ENCODE assay signal across 21 cellular contexts in genomic region chr16:11235703-11235991, GRCh38. TPM values are rescaled to one million over a fixed set of nuclear protein-coding genes. Genes with fewer than 3 reads are reported as not detected.
DNase-seq lines count a peak whose midpoint lies in the region; ATAC-seq, FAIRE-seq and TF ChIP-seq lines count a peak whose summit lies in the region.
"Had no signal": no experiment of that assay in that cellular context is flagged by ENCODE, and none has a peak within 500 bp of the region (broad histone marks: within the 10 kb centered on the region; RNA-seq: fewer than 3 reads in every experiment).

No MANE protein-coding gene starts in this region.

- H3K79me2 ChIP-seq in GM12878 (ENCODE audit: control insufficient read depth, insufficient read depth, low read length), result no peaks in the 10 kb centered on the region

- DNase-seq in activated CD4-positive, alpha-beta T cell treated with anti-CD3 and anti-CD28 coated beads for 36 hours, result no peak
- no peak for DNase-seq in activated CD4-positive, alpha-beta T cell treated with anti-CD3 and anti-CD28 coated beads for 48 hours
- no peak for DNase-seq in GM12878 (ENCODE audit: low read depth, low spot score)
- no peak for DNase-seq in neural crest cell (ENCODE audit: low read depth, low spot score)
- DNase-seq in stimulated activated naive B cell treated with anti-CD40 and anti-IgM and Interleukin-4, amounts not matched to agents 10 μg/mL and 1 μg/mL and 100 μg/mL, for 72 hours, result no peak
- no peak for DNase-seq in SW 1271 (lab: John Stamatoyannopoulos, UW)
- DNase-seq: activated CD4-positive, alpha-beta T cell treated with anti-CD3 and anti-CD28 coated beads for 1 hour; activated T-cell treated with anti-CD3 and anti-CD28 coated beads, Interleukin-2, amount 50 U/mL, for 48 hours; CD8-positive, alpha-beta T cell; NCI-H1417; NK-92 treated with Interleukin-12 subunit alpha and Interleukin-12 subunit beta, amount 100 ng/mL, for 24 hours; stimulated activated CD4-positive, alpha-beta T cell treated with anti-CD3 and anti-CD28 coated beads, Interleukin-15, amount 100 ng/mL, for 24 hours had no signal

- BruUV-seq in GM12878 (replicated peaks; lab: Mats Ljungman, UMichigan), result no TSS peak

- peaks cover 60% of the 10 kb centered on the region for H3K4me1 Mint-ChIP-seq in activated CD4-positive, alpha-beta T cell treated with anti-CD3 and anti-CD28 coated beads for 36 hours
- H3K4me1 Mint-ChIP-seq in neural crest cell, result no peaks in the 10 kb centered on the region
- H3K4me1 Mint-ChIP-seq in stimulated activated naive B cell treated with anti-CD40 and anti-IgM and Interleukin-4, amounts not matched to agents 10 μg/mL and 1 μg/mL and 100 μg/mL, for 72 hours, result peaks cover 37 to 60% of the 10 kb centered on the region in 2 donors

- H3K4me3 Mint-ChIP-seq in activated CD4-positive, alpha-beta T cell treated with anti-CD3 and anti-CD28 coated beads for 36 hours, result no peak overlapping the region
- no peak overlapping the region for H3K4me3 Mint-ChIP-seq in neural crest cell
- no peak overlapping the region for H3K4me3 Mint-ChIP-seq in stimulated activated naive B cell treated with anti-CD40 and anti-IgM and Interleukin-4, amounts not matched to agents 10 μg/mL and 1 μg/mL and 100 μg/mL, for 72 hours
- H3K4me3 Mint-ChIP-seq: CD8-positive, alpha-beta T cell had no signal

- intact Hi-C loops in activated CD4-positive, alpha-beta T cell treated with anti-CD3 and anti-CD28 coated beads for 36 hours (cut with DNase I, micrococcal nuclease), result no loop called here
- intact Hi-C loops in GM12878 (cut with micrococcal nuclease; ENCODE audit: unreplicated experiment), result no loop called here

- RAD21 ChIA-PET in GM12878 (lab: Charles Lee; ENCODE audit: unreplicated experiment), result interaction anchor here (0.9 to 3.0 kb wide), 9 partner anchors 10 to 121 kb away, joined by 3 to 8 read pairs (median 3); no protein-coding TSS in a partner anchor

- H3K27ac Mint-ChIP-seq in activated CD4-positive, alpha-beta T cell treated with anti-CD3 and anti-CD28 coated beads for 36 hours, result peak overlapping the region; percentile 67
- peak overlapping the region; percentile 84 for H3K27ac Mint-ChIP-seq in neural crest cell (ENCODE audit: unreplicated experiment)
- H3K27ac Mint-ChIP-seq in stimulated activated naive B cell treated with anti-CD40 and anti-IgM and Interleukin-4, amounts not matched to agents 10 μg/mL and 1 μg/mL and 100 μg/mL, for 72 hours, result no peak overlapping the region
- H3K27ac Mint-ChIP-seq: CD8-positive, alpha-beta T cell had no signal

- H3K4me2 ChIP-seq in GM12878 (ENCODE audit: control insufficient read depth, insufficient read depth), result no peak overlapping the region
- H3K4me2 ChIP-seq: A549, KMS-11 had no signal

- H3K4me3 ChIP-seq in GM12878, result no peak overlapping the region
- H3K4me3 ChIP-seq: A549, ascending aorta, left lung had no signal

- CTCF ChIA-PET in activated CD4-positive, alpha-beta T cell treated with anti-CD3 and anti-CD28 coated beads for 36 hours (lab: Charles Lee), result interaction anchor here (2.5 kb wide), 1 partner anchor 12 kb away, joined by 6 read pairs; no protein-coding TSS in a partner anchor
- CTCF ChIA-PET in GM12878 (lab: Yijun Ruan, JAX), result interaction anchor here (0.9 to 3.2 kb wide), 5 partner anchors 17 to 252 kb away, joined by 3 to 7 read pairs (median 5); partner anchors contain the start of gene SOCS1

- no peak for TF ChIP-seq EP300 in GM12878 (IDR thresholded peaks at IDR 0.05; ENCODE audit: borderline replicate concordance in 1 of 2, control insufficient read depth in 1 of 2, low read depth in 2 of 2, low read length in 2 of 2)

- no peaks in the 10 kb centered on the region for H3K27me3 ChIP-seq in GM12878 (replicated peaks in 1 of 2; ENCODE audit: control insufficient read depth in 2 of 2, insufficient read depth in 2 of 2, low read length in 1 of 2)
- H3K27me3 ChIP-seq: ascending aorta, left lung had no signal

- H3K9me3 Mint-ChIP-seq in activated CD4-positive, alpha-beta T cell treated with anti-CD3 and anti-CD28 coated beads for 36 hours (ENCODE audit: low read depth), result no peaks in the 10 kb centered on the region
- H3K9me3 Mint-ChIP-seq in neural crest cell, result no peaks in the 10 kb centered on the region
- no peaks in the 10 kb centered on the region for H3K9me3 Mint-ChIP-seq in stimulated activated naive B cell treated with anti-CD40 and anti-IgM and Interleukin-4, amounts not matched to agents 10 μg/mL and 1 μg/mL and 100 μg/mL, for 72 hours
- H3K9me3 Mint-ChIP-seq: CD8-positive, alpha-beta T cell had no signal

- H3K27ac ChIP-seq in KOPT-K1 (ENCODE audit: low read depth, low read length, poor library complexity, severe bottlenecking) (peak overlapping the region; percentile 99), GM12878 (ENCODE audit: control insufficient read depth, insufficient read depth) (no peak overlapping the region)
- H3K27ac ChIP-seq: A549, ascending aorta, KMS-11, left lung had no signal

- H4K20me1 ChIP-seq in GM12878 (ENCODE audit: control insufficient read depth, insufficient read depth), result no peaks in the 10 kb centered on the region

- SMC1A ChIA-PET in GM12878 (lab: Charles Lee; ENCODE audit: uncharacterized antibody, unreplicated experiment), result interaction anchor here (0.7 to 2.0 kb wide), 9 partner anchors 9 to 551 kb away, joined by 3 to 12 read pairs (median 4); partner anchors contain the start of gene SOCS1

- TF ChIP-seq CTCF in GM12878 (IDR thresholded peaks at IDR 0.05 in 2 of 3, conservative IDR thresholded peaks at IDR 0.05 in 1 of 3; ENCODE audit: control insufficient read depth in 2 of 3, extremely low read depth in 1 of 3, insufficient read depth in 1 of 3, low read depth in 3 of 3, low read length in 3 of 3) (no peak), neural crest cell (conservative IDR thresholded peaks at IDR 0.05) (no peak)

- H3K36me3 ChIP-seq in KOPT-K1 (ENCODE audit: insufficient read depth, low read length) (no peaks in the 10 kb centered on the region), GM12878 (ENCODE audit: control insufficient read depth in 2 of 2, insufficient read depth in 2 of 2, low read length in 1 of 2) (no peaks in the 10 kb centered on the region)
- H3K36me3 ChIP-seq: ascending aorta, left lung had no signal

- no peak for TF ChIP-seq POLR2A in GM12878 (IDR thresholded peaks at IDR 0.05; ENCODE audit: low read depth, low read length)

- POLR2A ChIA-PET in activated CD4-positive, alpha-beta T cell treated with anti-CD3 and anti-CD28 coated beads for 36 hours (lab: Charles Lee), result interaction anchor here (4.0 to 4.6 kb wide), 2 partner anchors 11 to 17 kb away, joined by 15 to 27 read pairs; no protein-coding TSS in a partner anchor
- POLR2A ChIA-PET in GM12878 (lab: Charles Lee), result interaction anchor here (0.7 to 3.1 kb wide), 9 partner anchors 11 to 111 kb away, joined by 3 to 12 read pairs (median 6); partner anchors contain the start of gene SOCS1

- no peak for ATAC-seq in activated CD4-positive, alpha-beta T cell treated with anti-CD3 and anti-CD28 coated beads for 36 hours
- ATAC-seq in GM12878 (peak; percentile 12; the same call in 2 of the 3 replicates), HG03097 (IDR thresholded peaks at IDR 0.05; ENCODE audit: low FRiP score, unreplicated experiment) (no peak)
- no peak for ATAC-seq in stimulated activated naive B cell treated with anti-CD40 and anti-IgM and Interleukin-4, amounts not matched to agents 10 μg/mL and 1 μg/mL and 100 μg/mL, for 72 hours (replicated peaks)
- ATAC-seq: A549; CD8-positive, alpha-beta T cell; left lung had no signal

- no peak for TF ChIP-seq RAD21 in GM12878 (IDR thresholded peaks at IDR 0.05; ENCODE audit: insufficient read depth, low read depth, low read length)

- WGBS in GM12878 (ENCODE audit: insufficient coverage, insufficient replicate concordance, low lambda C conversion rate, missing lambda C conversion rate), result 81% methylated on average over 5 of the region's 5 CpGs

- FAIRE-seq in GM12878 (lab: Jason Lieb, UNC), result no peak
- FAIRE-seq: A549 had no signal

- in situ Hi-C loops in GM12878 (cut with MboI), result no loop called here

- H3K9me3 ChIP-seq in KOPT-K1 (ENCODE audit: insufficient read depth, low read length, poor library complexity, severe bottlenecking), result no peaks in the 10 kb centered on the region
- no peaks in the 10 kb centered on the region for H3K9me3 ChIP-seq in GM12878 (replicated peaks; ENCODE audit: control insufficient read depth, insufficient read depth, low read length)
- H3K9me3 ChIP-seq: A549, ascending aorta, left lung had no signal

- H3K36me3 Mint-ChIP-seq in activated CD4-positive, alpha-beta T cell treated with anti-CD3 and anti-CD28 coated beads for 36 hours (ENCODE audit: low read depth), result no peaks in the 10 kb centered on the region
- H3K36me3 Mint-ChIP-seq in neural crest cell (ENCODE audit: low read depth), result no peaks in the 10 kb centered on the region
- no peaks in the 10 kb centered on the region for H3K36me3 Mint-ChIP-seq in stimulated activated naive B cell treated with anti-CD40 and anti-IgM and Interleukin-4, amounts not matched to agents 10 μg/mL and 1 μg/mL and 100 μg/mL, for 72 hours
- H3K36me3 Mint-ChIP-seq: CD8-positive, alpha-beta T cell had no signal

- H3K4me1 ChIP-seq in GM12878 (ENCODE audit: control insufficient read depth, insufficient read depth, low read length), result peaks cover 26% of the 10 kb centered on the region
- H3K4me1 ChIP-seq: A549 had no signal

- H3K27me3 Mint-ChIP-seq in activated CD4-positive, alpha-beta T cell treated with anti-CD3 and anti-CD28 coated beads for 36 hours, result no peaks in the 10 kb centered on the region
- no peaks in the 10 kb centered on the region for H3K27me3 Mint-ChIP-seq in neural crest cell (ENCODE audit: low read depth)
- no peaks in the 10 kb centered on the region for H3K27me3 Mint-ChIP-seq in stimulated activated naive B cell treated with anti-CD40 and anti-IgM and Interleukin-4, amounts not matched to agents 10 μg/mL and 1 μg/mL and 100 μg/mL, for 72 hours

- H3K9ac ChIP-seq in GM12878 (ENCODE audit: control insufficient read depth, insufficient read depth, low read length), result no peak overlapping the region
- H3K9ac ChIP-seq: KMS-11 had no signal

- H2AFZ ChIP-seq in GM12878 (ENCODE audit: control insufficient read depth, low read depth, low read length), result no peak overlapping the region

RNA-seq across cellular contexts. Expression of gene SOCS1, which starts 20.4 kb away (rescaled TPM):
- 100 to 1,000 TPM in 1 of 2 experiments, 10 to 100 TPM in 1; 100.0 to 103 TPM for total RNA-seq in activated CD4-positive, alpha-beta T cell treated with anti-CD3 and anti-CD28 coated beads for 36 hours
- total RNA-seq in GM12878 (2013; cell fraction: nucleolus; rRNA removed), result 86.2 and 98.0 TPM in 2 replicates
- total RNA-seq in GM12878 (2014; rRNA removed), result 9.8 and 10.1 TPM in 2 replicates
- 2.7 and 3.8 TPM in 2 replicates for total RNA-seq in GM12878 (2014; rRNA removed; fragmentation: Illumina TruSeq; extraction: Trizol)
- 35.4 and 37.2 TPM in 2 replicates for total RNA-seq in GM12878 (2021)
- 2.3 TPM for polyA plus RNA-seq in GM12878 (2011; ENCODE audit: low read depth)
- 4.8 and 12.3 TPM in 2 replicates for polyA plus RNA-seq in GM12878 (2011; rRNA removed)
- 25.7 and 34.2 TPM in 2 replicates for polyA plus RNA-seq in GM12878 (2011; cell fraction: cytosol; rRNA removed)
- 63.5 and 75.0 TPM in 2 replicates for polyA plus RNA-seq in GM12878 (2011; cell fraction: nucleus; rRNA removed)
- polyA plus RNA-seq in GM12878 (2012), result 8.7 and 19.7 TPM in 2 replicates
- 0.41 and 2.4 TPM in 2 replicates for polyA plus RNA-seq in GM12878 (2014; fragmentation: Illumina TruSeq; extraction: Trizol)
- 1 to 10 TPM in 1 of 2 experiments, under 1 TPM in 1; 0.42 to 1.2 TPM for polyA plus RNA-seq in GM12878 (2014; fragmentation: Nextera tagmentation; extraction: Ambion mirVana)
- polyA plus RNA-seq in GM12878 (2014; rRNA removed), result 39.8 and 43.4 TPM in 2 replicates
- polyA plus RNA-seq in GM12878 (2016; fragmentation: Nextera tagmentation; extraction: Ambion mirVana), result 10 to 100 TPM; 16.4 to 25.8 TPM
- polyA minus RNA-seq in GM12878 (2011; rRNA and poly(A)+ RNA removed), result 9.8 and 26.4 TPM in 2 replicates
- polyA minus RNA-seq in GM12878 (2011; cell fraction: cytosol; rRNA and poly(A)+ RNA removed), result 27.6 and 37.3 TPM in 2 replicates
- 109 and 187 TPM in 2 replicates for polyA minus RNA-seq in GM12878 (2011; cell fraction: nucleus; rRNA and poly(A)+ RNA removed)
- total RNA-seq in neural crest cell, result 1.6 and 1.7 TPM in 2 replicates

RNA-seq across cellular contexts. Expression of gene TNP2, which starts 33.5 kb away (rescaled TPM):
- total RNA-seq in activated CD4-positive, alpha-beta T cell treated with anti-CD3 and anti-CD28 coated beads for 36 hours, result not detected
- not detected in 2 replicates for total RNA-seq in GM12878 (2013; cell fraction: nucleolus; rRNA removed)
- total RNA-seq in GM12878 (2014; rRNA removed) (not detected in 2 replicates), GM12878 (2014; rRNA removed; fragmentation: Illumina TruSeq; extraction: Trizol) (not detected in 2 replicates), GM12878 (2021) (not detected in 2 replicates), neural crest cell (not detected in 2 replicates)
- polyA plus RNA-seq in GM12878 (2011; ENCODE audit: low read depth), result not detected
- polyA plus RNA-seq in GM12878 (2011; rRNA removed) (not detected in 2 replicates), GM12878 (2014; fragmentation: Illumina TruSeq; extraction: Trizol) (not detected in 2 replicates), GM12878 (2014; fragmentation: Nextera tagmentation; extraction: Ambion mirVana) (not detected), GM12878 (2014; rRNA removed) (not detected in 2 replicates), GM12878 (2016; fragmentation: Nextera tagmentation; extraction: Ambion mirVana) (not detected)
- not detected in 2 replicates for polyA plus RNA-seq in GM12878 (2011; cell fraction: cytosol; rRNA removed)
- polyA plus RNA-seq in GM12878 (2011; cell fraction: nucleus; rRNA removed), result not detected in 2 replicates
- not detected in 2 replicates for polyA plus RNA-seq in GM12878 (2012)
- polyA minus RNA-seq in GM12878 (2011; rRNA and poly(A)+ RNA removed), result not detected in 2 replicates
- polyA minus RNA-seq in GM12878 (2011; cell fraction: cytosol; rRNA and poly(A)+ RNA removed), result not detected in 2 replicates
- polyA minus RNA-seq in GM12878 (2011; cell fraction: nucleus; rRNA and poly(A)+ RNA removed), result not detected in 2 replicates
- total RNA-seq: ascending aorta; CD8-positive, alpha-beta T cell; fibroblast of villous mesenchyme; left lung; pulmonary artery endothelial cell; T-helper 1 cell treated with Interleukin-12 subunit alpha and Interleukin-12 subunit beta and Interleukin-4 antibody, amounts not matched to agents 30 ng/mL and 1 ng/mL, for 36 hours had no signal
- polyA plus RNA-seq: A549 had no signal

RNA-seq across cellular contexts. Expression of gene PRM3, which starts 37.8 kb away (rescaled TPM):
- total RNA-seq in activated CD4-positive, alpha-beta T cell treated with anti-CD3 and anti-CD28 coated beads for 36 hours, result not detected
- not detected in 2 replicates for total RNA-seq in GM12878 (2013; cell fraction: nucleolus; rRNA removed)
- total RNA-seq in GM12878 (2014; rRNA removed) (not detected in 2 replicates), GM12878 (2014; rRNA removed; fragmentation: Illumina TruSeq; extraction: Trizol) (not detected in 2 replicates), GM12878 (2021) (not detected in 2 replicates), neural crest cell (not detected in 2 replicates)
- not detected for polyA plus RNA-seq in GM12878 (2011; ENCODE audit: low read depth)
- polyA plus RNA-seq in GM12878 (2011; rRNA removed) (not detected in 2 replicates), GM12878 (2014; fragmentation: Illumina TruSeq; extraction: Trizol) (not detected in 2 replicates), GM12878 (2014; fragmentation: Nextera tagmentation; extraction: Ambion mirVana) (not detected), GM12878 (2014; rRNA removed) (not detected in 2 replicates), GM12878 (2016; fragmentation: Nextera tagmentation; extraction: Ambion mirVana) (not detected)
- polyA plus RNA-seq in GM12878 (2011; cell fraction: cytosol; rRNA removed), result not detected in 2 replicates
- polyA plus RNA-seq in GM12878 (2011; cell fraction: nucleus; rRNA removed), result not detected in 2 replicates
- polyA plus RNA-seq in GM12878 (2012), result not detected in 2 replicates
- not detected in 2 replicates for polyA minus RNA-seq in GM12878 (2011; rRNA and poly(A)+ RNA removed)
- polyA minus RNA-seq in GM12878 (2011; cell fraction: cytosol; rRNA and poly(A)+ RNA removed), result not detected in 2 replicates
- polyA minus RNA-seq in GM12878 (2011; cell fraction: nucleus; rRNA and poly(A)+ RNA removed), result not detected in 2 replicates
- total RNA-seq: ascending aorta; CD8-positive, alpha-beta T cell; fibroblast of villous mesenchyme; left lung; pulmonary artery endothelial cell; T-helper 1 cell treated with Interleukin-12 subunit alpha and Interleukin-12 subunit beta and Interleukin-4 antibody, amounts not matched to agents 30 ng/mL and 1 ng/mL, for 36 hours had no signal
- polyA plus RNA-seq: A549 had no signal

RNA-seq across cellular contexts. Expression of gene PRM2, which starts 40.6 kb away (rescaled TPM):
- not detected for total RNA-seq in activated CD4-positive, alpha-beta T cell treated with anti-CD3 and anti-CD28 coated beads for 36 hours
- total RNA-seq in GM12878 (2013; cell fraction: nucleolus; rRNA removed), result not detected in 2 replicates
- total RNA-seq in GM12878 (2014; rRNA removed), result not detected in 2 replicates
- not detected in 2 replicates for total RNA-seq in GM12878 (2014; rRNA removed; fragmentation: Illumina TruSeq; extraction: Trizol)
- not detected in 2 replicates for total RNA-seq in GM12878 (2021)
- polyA plus RNA-seq in GM12878 (2011; ENCODE audit: low read depth), result not detected
- polyA plus RNA-seq in GM12878 (2011; rRNA removed), result not detected in 2 replicates
- not detected in 2 replicates for polyA plus RNA-seq in GM12878 (2011; cell fraction: cytosol; rRNA removed)
- not detected in 2 replicates for polyA plus RNA-seq in GM12878 (2011; cell fraction: nucleus; rRNA removed)
- not detected in 2 replicates for polyA plus RNA-seq in GM12878 (2012)
- polyA plus RNA-seq in GM12878 (2014; fragmentation: Illumina TruSeq; extraction: Trizol), result not detected in 2 replicates
- not detected for polyA plus RNA-seq in GM12878 (2014; fragmentation: Nextera tagmentation; extraction: Ambion mirVana)
- polyA plus RNA-seq in GM12878 (2014; rRNA removed), result 0.27 TPM in 1 of 2 replicates, not detected in the other
- polyA plus RNA-seq in GM12878 (2016; fragmentation: Nextera tagmentation; extraction: Ambion mirVana), result not detected
- polyA minus RNA-seq in GM12878 (2011; rRNA and poly(A)+ RNA removed), result not detected in 2 replicates
- polyA minus RNA-seq in GM12878 (2011; cell fraction: cytosol; rRNA and poly(A)+ RNA removed), result not detected in 2 replicates
- not detected in 2 replicates for polyA minus RNA-seq in GM12878 (2011; cell fraction: nucleus; rRNA and poly(A)+ RNA removed)
- total RNA-seq in neural crest cell, result not detected in 2 replicates
- total RNA-seq: ascending aorta; CD8-positive, alpha-beta T cell; fibroblast of villous mesenchyme; left lung; pulmonary artery endothelial cell; T-helper 1 cell treated with Interleukin-12 subunit alpha and Interleukin-12 subunit beta and Interleukin-4 antibody, amounts not matched to agents 30 ng/mL and 1 ng/mL, for 36 hours had no signal
- polyA plus RNA-seq: A549 had no signal

RNA-seq across cellular contexts. Expression of gene PRM1, which starts 45.5 kb away (rescaled TPM):
- total RNA-seq in activated CD4-positive, alpha-beta T cell treated with anti-CD3 and anti-CD28 coated beads for 36 hours, result not detected
- not detected in 2 replicates for total RNA-seq in GM12878 (2013; cell fraction: nucleolus; rRNA removed)
- total RNA-seq in GM12878 (2014; rRNA removed), result not detected in 2 replicates
- total RNA-seq in GM12878 (2014; rRNA removed; fragmentation: Illumina TruSeq; extraction: Trizol), result not detected in 2 replicates
- 0.56 TPM in 1 of 2 replicates, not detected in the other for total RNA-seq in GM12878 (2021)
- not detected for polyA plus RNA-seq in GM12878 (2011; ENCODE audit: low read depth)
- polyA plus RNA-seq in GM12878 (2011; rRNA removed), result not detected in 2 replicates
- polyA plus RNA-seq in GM12878 (2011; cell fraction: cytosol; rRNA removed), result not detected in 2 replicates
- polyA plus RNA-seq in GM12878 (2011; cell fraction: nucleus; rRNA removed), result not detected in 2 replicates
- polyA plus RNA-seq in GM12878 (2012), result not detected in 2 replicates
- polyA plus RNA-seq in GM12878 (2014; fragmentation: Illumina TruSeq; extraction: Trizol), result not detected in 2 replicates
- polyA plus RNA-seq in GM12878 (2014; fragmentation: Nextera tagmentation; extraction: Ambion mirVana), result under 1 TPM in 1 of 2 experiments, not detected in 1; 0.20 TPM
- not detected in 2 replicates for polyA plus RNA-seq in GM12878 (2014; rRNA removed)
- not detected for polyA plus RNA-seq in GM12878 (2016; fragmentation: Nextera tagmentation; extraction: Ambion mirVana)
- not detected in 2 replicates for polyA minus RNA-seq in GM12878 (2011; rRNA and poly(A)+ RNA removed)
- polyA minus RNA-seq in GM12878 (2011; cell fraction: cytosol; rRNA and poly(A)+ RNA removed), result not detected in 2 replicates
- polyA minus RNA-seq in GM12878 (2011; cell fraction: nucleus; rRNA and poly(A)+ RNA removed), result not detected in 2 replicates
- total RNA-seq in neural crest cell, result not detected in 2 replicates
- total RNA-seq: ascending aorta; CD8-positive, alpha-beta T cell; fibroblast of villous mesenchyme; left lung; pulmonary artery endothelial cell; T-helper 1 cell treated with Interleukin-12 subunit alpha and Interleukin-12 subunit beta and Interleukin-4 antibody, amounts not matched to agents 30 ng/mL and 1 ng/mL, for 36 hours had no signal
- polyA plus RNA-seq: A549 had no signal
